In genomic region chr12:31518680-31519227, GRCh38 we compare ENCODE assay signal across 8 cellular contexts.
DNase-seq lines count a peak whose midpoint lies in the region; ATAC-seq and TF ChIP-seq lines count a peak whose summit lies in the region.

No MANE protein-coding gene starts in this region.

- DNase-seq in Ammon's horn (ENCODE audit: low spot score) = peak; percentile 25
- DNase-seq in NCI-H1417 treated with DMSO at 0.1 percent for 48 hours (lab: John Stamatoyannopoulos, UW) = peak; percentile 72
- DNase-seq in brain microvascular endothelial cell = peak; percentile 100
- peak; percentile 89 to 99 for DNase-seq in lung microvascular endothelial cell (ENCODE audit: low read depth in 2 of 2)
- DNase-seq in NCI-H187 (lab: John Stamatoyannopoulos, UW) = no peak
- no peak for DNase-seq in SIG-M5 treated with dmso at 0.1 percent for 504 hours (lab: John Stamatoyannopoulos, UW; ENCODE audit: unreplicated experiment)

- H3K27ac ChIP-seq in brain microvascular endothelial cell = peak overlapping the region; percentile 97

- H3K36me3 ChIP-seq in brain microvascular endothelial cell (replicated peaks) = no peaks in the 10 kb centered on the region

- no peak for TF ChIP-seq CTCF in brain microvascular endothelial cell (IDR thresholded peaks at IDR 0.05; ENCODE audit: low read depth, low read length, missing control alignments)

- no peak overlapping the region for H3K4me3 ChIP-seq in brain microvascular endothelial cell (ENCODE audit: low read depth, low read length)

- ATAC-seq in HG03175 (IDR thresholded peaks at IDR 0.05; ENCODE audit: unreplicated experiment) (no peak), HG03280 (IDR thresholded peaks at IDR 0.05; ENCODE audit: unreplicated experiment) (no peak)

- in situ Hi-C loops in brain microvascular endothelial cell (cut with HindIII; ENCODE audit: low pct_ligation_motif_present, low sequenced_read_pairs) = no loop called here

- H3K27me3 ChIP-seq in brain microvascular endothelial cell (replicated peaks) = no peaks in the 10 kb centered on the region

Comparison
In these comparisons a context has a peak if more than half of its experiments do, and no peak if none do; other contexts are left out.
1. DNase-seq: peak in Ammon's horn (single experiment), NCI-H1417 treated with DMSO at 0.1 percent for 48 hours (single experiment), brain microvascular endothelial cell (single experiment) and lung microvascular endothelial cell (2 of 2); none in NCI-H187 (0 of 2) and SIG-M5 treated with dmso at 0.1 percent for 504 hours (single experiment).